In genomic region chr20:59575653-59576052, GRCh38 we compare ENCODE assay signal across 18 cellular contexts. TPM values are rescaled to one million over a fixed set of nuclear protein-coding genes. Genes with fewer than 3 reads are reported as not detected.
DNase-seq lines count a peak whose midpoint lies in the region; TF ChIP-seq lines count a peak whose summit lies in the region.
"Had no signal": no experiment of that assay in that cellular context is flagged by ENCODE, and none has a peak within 500 bp of the region (broad histone marks: within the 10 kb centered on the region; RNA-seq: fewer than 3 reads in every experiment).

No MANE protein-coding gene starts in this region.

- peaks cover 65% of the 10 kb centered on the region for H3K4me1 ChIP-seq in Loucy (ENCODE audit: insufficient read depth, low read length, poor library complexity, severe bottlenecking)
- H3K4me1 ChIP-seq in spleen = peaks cover 0 to 39% (median 12%) of the 10 kb centered on the region in 6 donors
- H3K4me1 ChIP-seq in hepatocyte (ENCODE audit: insufficient read depth) = no peaks in the 10 kb centered on the region
- peaks cover 9% of the 10 kb centered on the region for H3K4me1 ChIP-seq in CD8-positive, alpha-beta memory T cell (ENCODE audit: insufficient read depth, low read length)
- H3K4me1 ChIP-seq: BE2C, SJCRH30 had no signal

- no peaks in the 10 kb centered on the region for H3K9me3 ChIP-seq in Loucy (ENCODE audit: insufficient read depth, low read depth, low read length)
- no peaks in the 10 kb centered on the region for H3K9me3 ChIP-seq in spleen
- H3K9me3 ChIP-seq in hepatocyte (ENCODE audit: low read depth) = no peaks in the 10 kb centered on the region
- H3K9me3 ChIP-seq in CD8-positive, alpha-beta memory T cell (ENCODE audit: low read length) = no peaks in the 10 kb centered on the region
- H3K9me3 ChIP-seq: BE2C, SJCRH30 had no signal

- H3K4me2 ChIP-seq in Loucy (ENCODE audit: low read depth, low read length, poor library complexity, severe bottlenecking) = no peak overlapping the region
- H3K4me2 ChIP-seq in hepatocyte = no peak overlapping the region

- no peaks in the 10 kb centered on the region for H3K36me3 ChIP-seq in Loucy (ENCODE audit: insufficient read depth, low read length)
- H3K36me3 ChIP-seq in spleen = no peaks in the 10 kb centered on the region
- no peaks in the 10 kb centered on the region for H3K36me3 ChIP-seq in hepatocyte (replicated peaks; ENCODE audit: insufficient read depth, low read depth)
- no peaks in the 10 kb centered on the region for H3K36me3 ChIP-seq in CD8-positive, alpha-beta memory T cell (ENCODE audit: insufficient read depth, low read length)
- H3K36me3 ChIP-seq: BE2C, SJCRH30 had no signal

- no peaks in the 10 kb centered on the region for H3K9me2 ChIP-seq in Loucy (replicated peaks; ENCODE audit: low read depth, low read length)
- H3K9me2 ChIP-seq in hepatocyte (replicated peaks; ENCODE audit: insufficient read depth) = no peaks in the 10 kb centered on the region

- peaks cover 5% of the 10 kb centered on the region; the same call in 1 of the 2 replicates for H3F3A ChIP-seq in Loucy (ENCODE audit: low read depth)

- DNase-seq in activated effector memory CD4-positive, alpha-beta T cell treated with anti-CD3 and anti-CD28 coated beads, Interleukin-2, amount 50 U/mL, for 16 hours = peak; percentile 41
- DNase-seq in activated effector memory CD4-positive, alpha-beta T cell treated with Interleukin-2 at 50 U/mL for 16 hours = no peak
- DNase-seq in mesenteric fat pad (ENCODE audit: low spot score) = peak; percentile 59
- peak; percentile 61 for DNase-seq in spleen
- DNase-seq in hepatocyte (ENCODE audit: low spot score) = no peak
- DNase-seq in CD8-positive, alpha-beta memory T cell = no peak
- DNase-seq in UCSD-AML1 (lab: John Stamatoyannopoulos, UW; ENCODE audit: unreplicated experiment) = no peak
- DNase-seq: BE2C; CD4-positive, CD25-positive, alpha-beta regulatory T cell; HCEC 1CT; Kasumi-1; MV-4-11; NCI-H524 treated with DMSO at 0.1 percent for 48 hours; NCI-H774 had no signal

- TF ChIP-seq CTCF in Loucy (conservative IDR thresholded peaks at IDR 0.05; ENCODE audit: low read length) = no peak
- no peak for TF ChIP-seq CTCF in spleen (IDR thresholded peaks at IDR 0.05 in 8 of 11, conservative IDR thresholded peaks at IDR 0.05 in 3 of 11)
- no peak for TF ChIP-seq CTCF in hepatocyte (IDR thresholded peaks at IDR 0.05; ENCODE audit: poor library complexity)

- H3K9ac ChIP-seq in Loucy (ENCODE audit: low read depth, low read length, poor library complexity, severe bottlenecking) = peak overlapping the region; percentile 44

- CTCF ChIA-PET in CD8-positive, alpha-beta memory T cell (lab: Charles Lee) = no interaction called here

- H3K27me3 ChIP-seq in Loucy (ENCODE audit: insufficient read depth, low read length, poor library complexity, severe bottlenecking) = no peaks in the 10 kb centered on the region
- H3K27me3 ChIP-seq in spleen (replicated peaks in 1 of 7) = peaks cover 0 to 82% (median 27%) of the 10 kb centered on the region in 7 donors
- H3K27me3 ChIP-seq in hepatocyte = peaks cover 71% of the 10 kb centered on the region
- H3K27me3 ChIP-seq in CD8-positive, alpha-beta memory T cell (ENCODE audit: insufficient read depth, low read length, poor library complexity, severe bottlenecking) = peaks cover 3% of the 10 kb centered on the region

- POLR2A ChIA-PET in CD8-positive, alpha-beta memory T cell (lab: Charles Lee) = no interaction called here

- peaks cover 40% of the 10 kb centered on the region for H3K79me2 ChIP-seq in Loucy (ENCODE audit: insufficient read depth, low read length)
- no peaks in the 10 kb centered on the region for H3K79me2 ChIP-seq in hepatocyte

- H2AFZ ChIP-seq in Loucy (ENCODE audit: low read length) (0 out of 2 replicates have a peak overlapping the region, but pooled peaks have one; percentile 14), hepatocyte (no peak overlapping the region)

- no peaks in the 10 kb centered on the region for H3K9me3 Mint-ChIP-seq in CD8-positive, alpha-beta memory T cell

- 69 to 95% (median 89%) methylated on average over 1 of the region's 1 CpG for WGBS in spleen, 5 donors
- WGBS in hepatocyte (ENCODE audit: low lambda C conversion rate, missing lambda C conversion rate) = 100% methylated on average over 1 of the region's 1 CpG

- peaks cover 0 to 4% (median 0%) of the 10 kb centered on the region in 3 donors for H3K4me1 Mint-ChIP-seq in CD8-positive, alpha-beta memory T cell

- intact Hi-C loops in spleen (cut with DNase I; ENCODE audit: low total_unique reads) = no loop called here

- peak overlapping the region in 2 of 8 donors; percentile 9 to 21 for H3K27ac ChIP-seq in spleen
- H3K27ac ChIP-seq in hepatocyte = no peak overlapping the region
- no peak overlapping the region for H3K27ac ChIP-seq in CD8-positive, alpha-beta memory T cell (ENCODE audit: low read depth, low read length)
- H3K27ac ChIP-seq: 22Rv1, SJCRH30 had no signal

- H4K20me1 ChIP-seq in Loucy (ENCODE audit: insufficient read depth, low read length, poor library complexity, severe bottlenecking) = no peaks in the 10 kb centered on the region
- no peaks in the 10 kb centered on the region for H4K20me1 ChIP-seq in hepatocyte (ENCODE audit: insufficient read depth, poor library complexity, severe bottlenecking)

- H3K36me3 Mint-ChIP-seq in CD8-positive, alpha-beta memory T cell = no peaks in the 10 kb centered on the region
- H3K36me3 Mint-ChIP-seq: CD4-positive, CD25-positive, alpha-beta regulatory T cell had no signal

- H3K4me3 ChIP-seq in Loucy (ENCODE audit: low read length, poor library complexity, severe bottlenecking) = no peak overlapping the region
- no peak overlapping the region for H3K4me3 ChIP-seq in spleen
- H3K4me3 ChIP-seq in hepatocyte = no peak overlapping the region
- no peak overlapping the region for H3K4me3 ChIP-seq in CD8-positive, alpha-beta memory T cell (ENCODE audit: low read length)
- H3K4me3 ChIP-seq: SJCRH30 had no signal

- no peak overlapping the region for H3K27ac Mint-ChIP-seq in CD8-positive, alpha-beta memory T cell

- H3K27me3 Mint-ChIP-seq in CD8-positive, alpha-beta memory T cell = peaks cover 38 to 62% of the 10 kb centered on the region in 2 donors

- TF ChIP-seq POLR2A in spleen (IDR thresholded peaks at IDR 0.05) = no peak

- no peak overlapping the region for H3K4me3 Mint-ChIP-seq in CD8-positive, alpha-beta memory T cell
- H3K4me3 Mint-ChIP-seq: CD4-positive, CD25-positive, alpha-beta regulatory T cell had no signal

RNA-seq across cellular contexts. Expression of gene PHACTR3, which starts 28.7 kb away (rescaled TPM):
- total RNA-seq in mesenteric fat pad (1.8 TPM), spleen (10 to 100 TPM in 4 of 7 donors, 1 to 10 TPM in 3; 7.3 to 15.0 (median 10.1) TPM), hepatocyte (5.2 and 6.7 TPM in 2 replicates)
- polyA plus RNA-seq in spleen (1 to 10 TPM; 1.4 to 2.6 (median 1.4) TPM), hepatocyte (7.5 and 9.1 TPM in 2 replicates)
- not detected for total RNA-seq in CD8-positive, alpha-beta memory T cell
- polyA plus RNA-seq in CD8-positive, alpha-beta memory T cell = not detected
- total RNA-seq: CD4-positive, CD25-positive, alpha-beta regulatory T cell; HepG2; SJCRH30 had no signal
- polyA plus RNA-seq: CD4-positive, CD25-positive, alpha-beta regulatory T cell; HepG2 had no signal

Comparison
In these comparisons a context has a peak if more than half of its experiments do, and no peak if none do; other contexts are left out.
1. DNase-seq: peak in activated effector memory CD4-positive, alpha-beta T cell treated with anti-CD3 and anti-CD28 coated beads, Interleukin-2, amount 50 U/mL, for 16 hours (single experiment), mesenteric fat pad (single experiment) and spleen (single experiment); none in activated effector memory CD4-positive, alpha-beta T cell treated with Interleukin-2 at 50 U/mL for 16 hours (single experiment), hepatocyte (single experiment), CD8-positive, alpha-beta memory T cell (0 of 5) and UCSD-AML1 (single experiment).